ENCODE assay signal across 1 cellular context in the genomic region with DNA sequence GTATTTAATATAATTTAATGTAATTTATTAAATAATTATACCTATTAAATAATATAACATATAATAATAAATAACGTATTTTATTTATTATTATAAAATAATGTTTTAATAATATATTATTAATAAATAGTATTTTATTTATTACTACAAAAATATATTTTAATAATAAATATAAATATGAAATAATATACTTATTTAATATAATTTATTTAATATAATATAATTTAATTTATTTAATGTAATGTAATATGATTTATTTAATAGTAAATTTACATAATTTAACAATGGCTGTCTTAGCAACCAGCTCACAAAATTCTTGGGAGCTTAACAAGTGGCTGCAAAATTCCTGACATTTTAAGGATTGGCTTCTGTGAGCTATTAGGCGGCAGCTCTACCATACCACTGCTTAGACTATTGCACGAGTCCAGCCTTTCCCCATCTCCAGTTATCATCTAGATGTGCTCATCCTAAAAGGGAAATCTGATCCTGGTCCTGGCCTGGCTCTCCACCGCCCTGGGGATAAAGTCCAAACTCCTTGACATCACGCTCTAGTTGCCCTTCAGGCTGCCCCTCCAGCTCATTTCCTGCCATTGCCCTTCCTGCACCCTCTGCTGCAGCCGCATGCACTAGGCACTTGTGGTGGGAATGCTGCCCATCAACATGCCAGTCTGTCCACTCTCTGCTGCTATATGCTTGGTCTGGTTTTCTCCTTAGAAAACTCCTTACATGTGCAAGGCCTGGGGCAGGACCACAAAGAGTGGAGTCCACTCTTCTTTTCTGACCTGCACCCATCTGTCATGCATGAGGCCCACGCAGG.
A peak's percentile ranks its signal among the peaks of the same experiment; 100 is the strongest.
TF ChIP-seq lines count a peak whose summit lies in the region.

No MANE protein-coding gene starts in this region.

TF ChIP-seq in HepG2, 621 proteins besides CTCF, POLR2A, EP300 and RAD21 (continued from another document and continues in another):
- TF ChIP-seq, protein P1, sequence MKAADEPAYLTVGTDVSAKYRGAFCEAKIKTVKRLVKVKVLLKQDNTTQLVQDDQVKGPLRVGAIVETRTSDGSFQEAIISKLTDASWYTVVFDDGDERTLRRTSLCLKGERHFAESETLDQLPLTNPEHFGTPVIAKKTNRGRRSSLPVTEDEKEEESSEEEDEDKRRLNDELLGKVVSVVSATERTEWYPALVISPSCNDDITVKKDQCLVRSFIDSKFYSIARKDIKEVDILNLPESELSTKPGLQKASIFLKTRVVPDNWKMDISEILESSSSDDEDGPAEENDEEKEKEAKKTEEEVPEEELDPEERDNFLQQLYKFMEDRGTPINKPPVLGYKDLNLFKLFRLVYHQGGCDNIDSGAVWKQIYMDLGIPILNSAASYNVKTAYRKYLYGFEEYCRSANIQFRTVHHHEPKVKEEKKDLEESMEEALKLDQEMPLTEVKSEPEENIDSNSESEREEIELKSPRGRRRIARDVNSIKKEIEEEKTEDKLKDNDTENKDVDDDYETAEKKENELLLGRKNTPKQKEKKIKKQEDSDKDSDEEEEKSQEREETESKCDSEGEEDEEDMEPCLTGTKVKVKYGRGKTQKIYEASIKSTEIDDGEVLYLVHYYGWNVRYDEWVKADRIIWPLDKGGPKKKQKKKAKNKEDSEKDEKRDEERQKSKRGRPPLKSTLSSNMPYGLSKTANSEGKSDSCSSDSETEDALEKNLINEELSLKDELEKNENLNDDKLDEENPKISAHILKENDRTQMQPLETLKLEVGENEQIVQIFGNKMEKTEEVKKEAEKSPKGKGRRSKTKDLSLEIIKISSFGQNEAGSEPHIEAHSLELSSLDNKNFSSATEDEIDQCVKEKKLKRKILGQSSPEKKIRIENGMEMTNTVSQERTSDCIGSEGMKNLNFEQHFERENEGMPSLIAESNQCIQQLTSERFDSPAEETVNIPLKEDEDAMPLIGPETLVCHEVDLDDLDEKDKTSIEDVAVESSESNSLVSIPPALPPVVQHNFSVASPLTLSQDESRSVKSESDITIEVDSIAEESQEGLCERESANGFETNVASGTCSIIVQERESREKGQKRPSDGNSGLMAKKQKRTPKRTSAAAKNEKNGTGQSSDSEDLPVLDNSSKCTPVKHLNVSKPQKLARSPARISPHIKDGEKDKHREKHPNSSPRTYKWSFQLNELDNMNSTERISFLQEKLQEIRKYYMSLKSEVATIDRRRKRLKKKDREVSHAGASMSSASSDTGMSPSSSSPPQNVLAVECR (CRISPR knock-in tag; IDR thresholded peaks at IDR 0.05; ENCODE audit: borderline replicate concordance) = no peak; the same call in 1 of the 2 replicates
- TF ChIP-seq NCOA1 (CRISPR knock-in tag; IDR thresholded peaks at IDR 0.05) = no peak
- TF ChIP-seq CBFB (CRISPR knock-in tag; IDR thresholded peaks at IDR 0.05) = no peak
- TF ChIP-seq, protein P2, sequence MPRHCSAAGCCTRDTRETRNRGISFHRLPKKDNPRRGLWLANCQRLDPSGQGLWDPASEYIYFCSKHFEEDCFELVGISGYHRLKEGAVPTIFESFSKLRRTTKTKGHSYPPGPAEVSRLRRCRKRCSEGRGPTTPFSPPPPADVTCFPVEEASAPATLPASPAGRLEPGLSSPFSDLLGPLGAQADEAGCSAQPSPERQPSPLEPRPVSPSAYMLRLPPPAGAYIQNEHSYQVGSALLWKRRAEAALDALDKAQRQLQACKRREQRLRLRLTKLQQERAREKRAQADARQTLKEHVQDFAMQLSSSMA (CRISPR knock-in tag; IDR thresholded peaks at IDR 0.05) = no peak
- TF ChIP-seq REPIN1 (CRISPR knock-in tag; IDR thresholded peaks at IDR 0.05; ENCODE audit: borderline replicate concordance, low read depth) = peak; percentile 50
- TF ChIP-seq ATRX (CRISPR knock-in tag; IDR thresholded peaks at IDR 0.05; ENCODE audit: borderline replicate concordance) = no peak
- peak; percentile 98 for TF ChIP-seq SIX1 (CRISPR knock-in tag; IDR thresholded peaks at IDR 0.05; ENCODE audit: borderline replicate concordance)
- TF ChIP-seq, protein P3, sequence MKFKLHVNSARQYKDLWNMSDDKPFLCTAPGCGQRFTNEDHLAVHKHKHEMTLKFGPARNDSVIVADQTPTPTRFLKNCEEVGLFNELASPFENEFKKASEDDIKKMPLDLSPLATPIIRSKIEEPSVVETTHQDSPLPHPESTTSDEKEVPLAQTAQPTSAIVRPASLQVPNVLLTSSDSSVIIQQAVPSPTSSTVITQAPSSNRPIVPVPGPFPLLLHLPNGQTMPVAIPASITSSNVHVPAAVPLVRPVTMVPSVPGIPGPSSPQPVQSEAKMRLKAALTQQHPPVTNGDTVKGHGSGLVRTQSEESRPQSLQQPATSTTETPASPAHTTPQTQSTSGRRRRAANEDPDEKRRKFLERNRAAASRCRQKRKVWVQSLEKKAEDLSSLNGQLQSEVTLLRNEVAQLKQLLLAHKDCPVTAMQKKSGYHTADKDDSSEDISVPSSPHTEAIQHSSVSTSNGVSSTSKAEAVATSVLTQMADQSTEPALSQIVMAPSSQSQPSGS (CRISPR knock-in tag; IDR thresholded peaks at IDR 0.05) = 0 out of 2 replicates have a peak, but pooled peaks have one; percentile 31
- no peak for TF ChIP-seq MEF2D (CRISPR knock-in tag; IDR thresholded peaks at IDR 0.05)
- no peak for TF ChIP-seq ZBTB7A (CRISPR knock-in tag; IDR thresholded peaks at IDR 0.05)
- no peak for TF ChIP-seq BRCA1 (CRISPR knock-in tag; IDR thresholded peaks at IDR 0.05)
- TF ChIP-seq ZNF777 (CRISPR knock-in tag; IDR thresholded peaks at IDR 0.05) = no peak
- TF ChIP-seq POLR2AphosphoS2 (IDR thresholded peaks at IDR 0.05; ENCODE audit: low read depth, low read length) = no peak
- TF ChIP-seq ZNF234 (CRISPR knock-in tag; conservative IDR thresholded peaks at IDR 0.05) = no peak
- no peak for TF ChIP-seq FOXJ3 (CRISPR knock-in tag; IDR thresholded peaks at IDR 0.05; ENCODE audit: borderline replicate concordance)
- TF ChIP-seq ZNF30 (CRISPR knock-in tag; IDR thresholded peaks at IDR 0.05) = no peak
- TF ChIP-seq SMYD3 (CRISPR knock-in tag; IDR thresholded peaks at IDR 0.05) = no peak
- TF ChIP-seq SNAI1 (CRISPR knock-in tag; IDR thresholded peaks at IDR 0.05; ENCODE audit: borderline replicate concordance) = no peak
- no peak for TF ChIP-seq KLF16 (CRISPR knock-in tag; IDR thresholded peaks at IDR 0.05)
- TF ChIP-seq, protein P4, sequence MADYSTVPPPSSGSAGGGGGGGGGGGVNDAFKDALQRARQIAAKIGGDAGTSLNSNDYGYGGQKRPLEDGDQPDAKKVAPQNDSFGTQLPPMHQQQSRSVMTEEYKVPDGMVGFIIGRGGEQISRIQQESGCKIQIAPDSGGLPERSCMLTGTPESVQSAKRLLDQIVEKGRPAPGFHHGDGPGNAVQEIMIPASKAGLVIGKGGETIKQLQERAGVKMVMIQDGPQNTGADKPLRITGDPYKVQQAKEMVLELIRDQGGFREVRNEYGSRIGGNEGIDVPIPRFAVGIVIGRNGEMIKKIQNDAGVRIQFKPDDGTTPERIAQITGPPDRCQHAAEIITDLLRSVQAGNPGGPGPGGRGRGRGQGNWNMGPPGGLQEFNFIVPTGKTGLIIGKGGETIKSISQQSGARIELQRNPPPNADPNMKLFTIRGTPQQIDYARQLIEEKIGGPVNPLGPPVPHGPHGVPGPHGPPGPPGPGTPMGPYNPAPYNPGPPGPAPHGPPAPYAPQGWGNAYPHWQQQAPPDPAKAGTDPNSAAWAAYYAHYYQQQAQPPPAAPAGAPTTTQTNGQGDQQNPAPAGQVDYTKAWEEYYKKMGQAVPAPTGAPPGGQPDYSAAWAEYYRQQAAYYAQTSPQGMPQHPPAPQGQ (CRISPR knock-in tag; IDR thresholded peaks at IDR 0.05; ENCODE audit: borderline replicate concordance) = no peak
- TF ChIP-seq ISX (CRISPR knock-in tag; conservative IDR thresholded peaks at IDR 0.05) = no peak
- no peak for TF ChIP-seq ASH2L (IDR thresholded peaks at IDR 0.05; ENCODE audit: insufficient read length, low read depth, low read length)
- no peak for TF ChIP-seq NONO (IDR thresholded peaks at IDR 0.05)
- peak; percentile 24; the same call in 1 of the 2 replicates for TF ChIP-seq NONO (CRISPR knock-in tag; conservative IDR thresholded peaks at IDR 0.05)
- no peak for TF ChIP-seq NR3C1 (CRISPR knock-in tag; IDR thresholded peaks at IDR 0.05)
- TF ChIP-seq, protein P5, sequence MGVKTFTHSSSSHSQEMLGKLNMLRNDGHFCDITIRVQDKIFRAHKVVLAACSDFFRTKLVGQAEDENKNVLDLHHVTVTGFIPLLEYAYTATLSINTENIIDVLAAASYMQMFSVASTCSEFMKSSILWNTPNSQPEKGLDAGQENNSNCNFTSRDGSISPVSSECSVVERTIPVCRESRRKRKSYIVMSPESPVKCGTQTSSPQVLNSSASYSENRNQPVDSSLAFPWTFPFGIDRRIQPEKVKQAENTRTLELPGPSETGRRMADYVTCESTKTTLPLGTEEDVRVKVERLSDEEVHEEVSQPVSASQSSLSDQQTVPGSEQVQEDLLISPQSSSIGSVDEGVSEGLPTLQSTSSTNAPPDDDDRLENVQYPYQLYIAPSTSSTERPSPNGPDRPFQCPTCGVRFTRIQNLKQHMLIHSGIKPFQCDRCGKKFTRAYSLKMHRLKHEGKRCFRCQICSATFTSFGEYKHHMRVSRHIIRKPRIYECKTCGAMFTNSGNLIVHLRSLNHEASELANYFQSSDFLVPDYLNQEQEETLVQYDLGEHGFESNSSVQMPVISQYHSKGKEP (CRISPR knock-in tag; IDR thresholded peaks at IDR 0.05) = no peak
- TF ChIP-seq, protein P6, sequence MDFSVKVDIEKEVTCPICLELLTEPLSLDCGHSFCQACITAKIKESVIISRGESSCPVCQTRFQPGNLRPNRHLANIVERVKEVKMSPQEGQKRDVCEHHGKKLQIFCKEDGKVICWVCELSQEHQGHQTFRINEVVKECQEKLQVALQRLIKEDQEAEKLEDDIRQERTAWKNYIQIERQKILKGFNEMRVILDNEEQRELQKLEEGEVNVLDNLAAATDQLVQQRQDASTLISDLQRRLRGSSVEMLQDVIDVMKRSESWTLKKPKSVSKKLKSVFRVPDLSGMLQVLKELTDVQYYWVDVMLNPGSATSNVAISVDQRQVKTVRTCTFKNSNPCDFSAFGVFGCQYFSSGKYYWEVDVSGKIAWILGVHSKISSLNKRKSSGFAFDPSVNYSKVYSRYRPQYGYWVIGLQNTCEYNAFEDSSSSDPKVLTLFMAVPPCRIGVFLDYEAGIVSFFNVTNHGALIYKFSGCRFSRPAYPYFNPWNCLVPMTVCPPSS (IDR thresholded peaks at IDR 0.05) = no peak
- no peak for TF ChIP-seq CCAR2 (optimal IDR thresholded peaks at IDR 0.05; ENCODE audit: low read depth, low read length)
- TF ChIP-seq, protein P7, sequence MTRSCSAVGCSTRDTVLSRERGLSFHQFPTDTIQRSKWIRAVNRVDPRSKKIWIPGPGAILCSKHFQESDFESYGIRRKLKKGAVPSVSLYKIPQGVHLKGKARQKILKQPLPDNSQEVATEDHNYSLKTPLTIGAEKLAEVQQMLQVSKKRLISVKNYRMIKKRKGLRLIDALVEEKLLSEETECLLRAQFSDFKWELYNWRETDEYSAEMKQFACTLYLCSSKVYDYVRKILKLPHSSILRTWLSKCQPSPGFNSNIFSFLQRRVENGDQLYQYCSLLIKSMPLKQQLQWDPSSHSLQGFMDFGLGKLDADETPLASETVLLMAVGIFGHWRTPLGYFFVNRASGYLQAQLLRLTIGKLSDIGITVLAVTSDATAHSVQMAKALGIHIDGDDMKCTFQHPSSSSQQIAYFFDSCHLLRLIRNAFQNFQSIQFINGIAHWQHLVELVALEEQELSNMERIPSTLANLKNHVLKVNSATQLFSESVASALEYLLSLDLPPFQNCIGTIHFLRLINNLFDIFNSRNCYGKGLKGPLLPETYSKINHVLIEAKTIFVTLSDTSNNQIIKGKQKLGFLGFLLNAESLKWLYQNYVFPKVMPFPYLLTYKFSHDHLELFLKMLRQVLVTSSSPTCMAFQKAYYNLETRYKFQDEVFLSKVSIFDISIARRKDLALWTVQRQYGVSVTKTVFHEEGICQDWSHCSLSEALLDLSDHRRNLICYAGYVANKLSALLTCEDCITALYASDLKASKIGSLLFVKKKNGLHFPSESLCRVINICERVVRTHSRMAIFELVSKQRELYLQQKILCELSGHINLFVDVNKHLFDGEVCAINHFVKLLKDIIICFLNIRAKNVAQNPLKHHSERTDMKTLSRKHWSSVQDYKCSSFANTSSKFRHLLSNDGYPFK (CRISPR knock-in tag; IDR thresholded peaks at IDR 0.05; ENCODE audit: borderline replicate concordance) = peak; percentile 61; the same call in 1 of the 2 replicates
- TF ChIP-seq, protein P8, sequence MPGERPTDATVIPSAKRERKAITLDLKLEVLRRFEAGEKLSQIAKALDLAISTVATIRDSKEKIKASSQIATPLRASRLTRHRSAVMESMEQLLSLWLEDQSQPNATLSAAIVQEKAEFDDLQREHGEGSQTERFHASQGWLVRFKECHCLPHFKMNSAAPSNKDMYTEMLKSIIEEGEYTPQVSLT (CRISPR knock-in tag; IDR thresholded peaks at IDR 0.05; ENCODE audit: borderline replicate concordance, low read depth) = no peak
- no peak for TF ChIP-seq KDM4B (CRISPR knock-in tag; IDR thresholded peaks at IDR 0.05)
- TF ChIP-seq RFX3 (CRISPR knock-in tag; IDR thresholded peaks at IDR 0.05) = no peak
- no peak for TF ChIP-seq SP1 (IDR thresholded peaks at IDR 0.05)
- no peak for TF ChIP-seq SP1 (CRISPR knock-in tag; IDR thresholded peaks at IDR 0.05)
- TF ChIP-seq, protein P9, sequence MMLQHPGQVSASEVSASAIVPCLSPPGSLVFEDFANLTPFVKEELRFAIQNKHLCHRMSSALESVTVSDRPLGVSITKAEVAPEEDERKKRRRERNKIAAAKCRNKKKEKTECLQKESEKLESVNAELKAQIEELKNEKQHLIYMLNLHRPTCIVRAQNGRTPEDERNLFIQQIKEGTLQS (CRISPR knock-in tag; IDR thresholded peaks at IDR 0.05) = no peak
- TF ChIP-seq ZNF567 (CRISPR knock-in tag; IDR thresholded peaks at IDR 0.05; ENCODE audit: borderline replicate concordance) = 0 out of 2 replicates have a peak, but pooled peaks have one; percentile 39
- TF ChIP-seq KLF9 (CRISPR knock-in tag; IDR thresholded peaks at IDR 0.05; ENCODE audit: low read depth) = no peak
- TF ChIP-seq, protein P10, sequence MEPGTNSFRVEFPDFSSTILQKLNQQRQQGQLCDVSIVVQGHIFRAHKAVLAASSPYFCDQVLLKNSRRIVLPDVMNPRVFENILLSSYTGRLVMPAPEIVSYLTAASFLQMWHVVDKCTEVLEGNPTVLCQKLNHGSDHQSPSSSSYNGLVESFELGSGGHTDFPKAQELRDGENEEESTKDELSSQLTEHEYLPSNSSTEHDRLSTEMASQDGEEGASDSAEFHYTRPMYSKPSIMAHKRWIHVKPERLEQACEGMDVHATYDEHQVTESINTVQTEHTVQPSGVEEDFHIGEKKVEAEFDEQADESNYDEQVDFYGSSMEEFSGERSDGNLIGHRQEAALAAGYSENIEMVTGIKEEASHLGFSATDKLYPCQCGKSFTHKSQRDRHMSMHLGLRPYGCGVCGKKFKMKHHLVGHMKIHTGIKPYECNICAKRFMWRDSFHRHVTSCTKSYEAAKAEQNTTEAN (CRISPR knock-in tag; conservative IDR thresholded peaks at IDR 0.05) = no peak
- no peak for TF ChIP-seq ZNF296 (CRISPR knock-in tag; conservative IDR thresholded peaks at IDR 0.05)
- no peak for TF ChIP-seq ONECUT2 (CRISPR knock-in tag; IDR thresholded peaks at IDR 0.05)
- TF ChIP-seq, protein P11, sequence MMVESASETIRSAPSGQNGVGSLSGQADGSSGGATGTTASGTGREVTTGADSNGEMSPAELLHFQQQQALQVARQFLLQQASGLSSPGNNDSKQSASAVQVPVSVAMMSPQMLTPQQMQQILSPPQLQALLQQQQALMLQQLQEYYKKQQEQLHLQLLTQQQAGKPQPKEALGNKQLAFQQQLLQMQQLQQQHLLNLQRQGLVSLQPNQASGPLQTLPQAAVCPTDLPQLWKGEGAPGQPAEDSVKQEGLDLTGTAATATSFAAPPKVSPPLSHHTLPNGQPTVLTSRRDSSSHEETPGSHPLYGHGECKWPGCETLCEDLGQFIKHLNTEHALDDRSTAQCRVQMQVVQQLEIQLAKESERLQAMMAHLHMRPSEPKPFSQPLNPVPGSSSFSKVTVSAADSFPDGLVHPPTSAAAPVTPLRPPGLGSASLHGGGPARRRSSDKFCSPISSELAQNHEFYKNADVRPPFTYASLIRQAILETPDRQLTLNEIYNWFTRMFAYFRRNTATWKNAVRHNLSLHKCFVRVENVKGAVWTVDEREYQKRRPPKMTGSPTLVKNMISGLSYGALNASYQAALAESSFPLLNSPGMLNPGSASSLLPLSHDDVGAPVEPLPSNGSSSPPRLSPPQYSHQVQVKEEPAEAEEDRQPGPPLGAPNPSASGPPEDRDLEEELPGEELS (CRISPR knock-in tag; IDR thresholded peaks at IDR 0.05) = no peak
